In genomic region chr7:66204822-66205735, GRCh38 we compare ENCODE assay signal across 1 cellular context.
TF ChIP-seq lines count a peak whose summit lies in the region.

TSS of gene TPST1 (plus strand) at chr7:66205334. CDS start at chr7:66240426, 35,092 bp downstream.

TF ChIP-seq in K562, 482 proteins besides CTCF, POLR2A, EP300 and RAD21 (continued from another document and continues in another):
- TF ChIP-seq MNT (conservative IDR thresholded peaks at IDR 0.05) (0 out of 4 replicates have a peak, but pooled peaks of 1 of the 2 experiments have one; percentile 28), ZBTB7A (IDR thresholded peaks at IDR 0.05; ENCODE audit: borderline replicate concordance, control insufficient read depth, low read depth, low read length) (peak; percentile 89; the same call in 1 of the 2 replicates), DEAF1 (CRISPR knock-in tag; IDR thresholded peaks at IDR 0.05) (no peak), ZBTB43 (CRISPR knock-in tag; IDR thresholded peaks at IDR 0.05) (no peak), YY1 (IDR thresholded peaks at IDR 0.05; ENCODE audit: borderline replicate concordance in 1 of 3, control insufficient read depth in 1 of 3, extremely low read depth in 1 of 3, insufficient read depth in 3 of 3, insufficient read length in 1 of 3, insufficient replicate concordance in 2 of 3, low read depth in 1 of 3, low read length in 2 of 3) (peak in 2 of 3 experiments; percentile 11 to 67), XRCC3 (IDR thresholded peaks at IDR 0.05) (no peak), ZNF24 (IDR thresholded peaks at IDR 0.05) (no peak), PHF8 (IDR thresholded peaks at IDR 0.05; ENCODE audit: borderline replicate concordance, low read length) (peak; percentile 49; the same call in 1 of the 2 replicates), CREB3L1 (IDR thresholded peaks at IDR 0.05; ENCODE audit: borderline replicate concordance, low read depth) (peak; percentile 46), RFX1 (IDR thresholded peaks at IDR 0.05) (peak; percentile 86), RREB1 (CRISPR knock-in tag; IDR thresholded peaks at IDR 0.05) (no peak), ETV1 (tag; conservative IDR thresholded peaks at IDR 0.05; ENCODE audit: low read depth) (no peak), ZBTB2 (IDR thresholded peaks at IDR 0.05) (no peak), FOS (IDR thresholded peaks at IDR 0.05; ENCODE audit: extremely low read depth, insufficient read length) (peak; percentile 59), CBX5 (IDR thresholded peaks at IDR 0.05; ENCODE audit: borderline replicate concordance, low read depth) (no peak), BMI1 (IDR thresholded peaks at IDR 0.05; ENCODE audit: low read length) (no peak), ZNF766 (CRISPR knock-in tag; conservative IDR thresholded peaks at IDR 0.05) (no peak), E2F6 (IDR thresholded peaks at IDR 0.05; ENCODE audit: borderline replicate concordance in 1 of 2, extremely low read depth in 1 of 2, insufficient read depth in 1 of 2, insufficient read length in 1 of 2, low read depth in 1 of 2, low read length in 1 of 2, poor library complexity in 1 of 2, severe bottlenecking in 1 of 2) (peak in 1 of 2 experiments; percentile 54), BCOR (IDR thresholded peaks at IDR 0.05) (peak; percentile 21; the same call in 1 of the 2 replicates), RBM34 (IDR thresholded peaks at IDR 0.05; ENCODE audit: borderline replicate concordance, insufficient read depth, low read length) (0 out of 2 replicates have a peak, but pooled peaks have one; percentile 70), SIN3B (IDR thresholded peaks at IDR 0.05; ENCODE audit: low read depth) (no peak), NRF1 (conservative IDR thresholded peaks at IDR 0.05 in 1 of 2, IDR thresholded peaks at IDR 0.05 in 1 of 2) (0 out of 4 replicates have a peak, but pooled peaks have one; percentile 8 to 34), ZFP36 (IDR thresholded peaks at IDR 0.05; ENCODE audit: low read depth, low read length, partially characterized antibody) (peak; percentile 5), GATAD2A (IDR thresholded peaks at IDR 0.05) (no peak), CTBP1 (IDR thresholded peaks at IDR 0.05; ENCODE audit: borderline replicate concordance) (peak; percentile 66), MBD2 (IDR thresholded peaks at IDR 0.05; ENCODE audit: borderline replicate concordance, low read depth) (peak; percentile 72; the same call in 1 of the 2 replicates), RBFOX2 (IDR thresholded peaks at IDR 0.05; ENCODE audit: low read depth, low read length) (peak; percentile 75), EGR1 (conservative IDR thresholded peaks at IDR 0.05) (peak; percentile 63; the same call in 1 of the 2 replicates), RCOR1 (IDR thresholded peaks at IDR 0.05; ENCODE audit: borderline replicate concordance in 1 of 2, low read depth in 2 of 2, low read length in 2 of 2) (peak in 1 of 2 experiments; percentile 56; a peak in 1 of 4 replicates), NCOA2 (IDR thresholded peaks at IDR 0.05; ENCODE audit: partially characterized antibody in 2 of 2) (no peak), ZNF263 (CRISPR knock-in tag; IDR thresholded peaks at IDR 0.05; ENCODE audit: borderline replicate concordance) (no peak), PRDM10 (IDR thresholded peaks at IDR 0.05; ENCODE audit: partially characterized antibody) (peak; percentile 94), FIP1L1 (IDR thresholded peaks at IDR 0.05; ENCODE audit: low read depth, low read length, poor library complexity, severe bottlenecking) (peak; percentile 44), E2F4 (CRISPR knock-in tag; IDR thresholded peaks at IDR 0.05; ENCODE audit: low read depth) (0 out of 2 replicates have a peak, but pooled peaks have one; percentile 13), RB1 (IDR thresholded peaks at IDR 0.05; ENCODE audit: low read depth) (peak; percentile 70), MTA3 (IDR thresholded peaks at IDR 0.05; ENCODE audit: borderline replicate concordance) (peak; percentile 60; the same call in 1 of the 2 replicates), ESRRA (IDR thresholded peaks at IDR 0.05; ENCODE audit: borderline replicate concordance, low read depth) (peak; percentile 34; the same call in 1 of the 2 replicates), ZSCAN32 (CRISPR knock-in tag; IDR thresholded peaks at IDR 0.05) (no peak), ASH1L (IDR thresholded peaks at IDR 0.05; ENCODE audit: borderline replicate concordance, low read depth, partially characterized antibody) (peak; percentile 76), WHSC1 (IDR thresholded peaks at IDR 0.05; ENCODE audit: low read length) (no peak), ZNF778 (CRISPR knock-in tag; IDR thresholded peaks at IDR 0.05) (no peak)
